In genomic region chr21:15444118-15444960, GRCh38 we compare ENCODE assay signal across 1 cellular context.
TF ChIP-seq lines count a peak whose summit lies in the region.

No MANE protein-coding gene starts in this region.

TF ChIP-seq in H1, 55 proteins besides CTCF, POLR2A, EP300 and RAD21:
- TF ChIP-seq RNF2 (IDR thresholded peaks at IDR 0.05; ENCODE audit: borderline replicate concordance, low read depth, low read length, missing control alignments, poor library complexity, severe bottlenecking) (no peak), SRF (IDR thresholded peaks at IDR 0.05; ENCODE audit: low read depth, low read length) (no peak), SIN3A (conservative IDR thresholded peaks at IDR 0.05 in 1 of 2, IDR thresholded peaks at IDR 0.05 in 1 of 2; ENCODE audit: low read depth in 1 of 2, low read length in 2 of 2) (0 out of 4 replicates have a peak, but pooled peaks of 1 of the 2 experiments have one; percentile 42), BACH1 (IDR thresholded peaks at IDR 0.05; ENCODE audit: low read length) (peak; percentile 50; the same call in 1 of the 2 replicates), SIRT6 (IDR thresholded peaks at IDR 0.05; ENCODE audit: low read length) (no peak), SP4 (IDR thresholded peaks at IDR 0.05; ENCODE audit: low read length) (no peak), CEBPB (IDR thresholded peaks at IDR 0.05; ENCODE audit: low read depth, low read length) (0 out of 2 replicates have a peak, but pooled peaks have one; percentile 0), SUZ12 (IDR thresholded peaks at IDR 0.05; ENCODE audit: low read length) (no peak), MAFK (IDR thresholded peaks at IDR 0.05; ENCODE audit: low read depth, low read length) (0 out of 2 replicates have a peak, but pooled peaks have one; percentile 2), TEAD4 (IDR thresholded peaks at IDR 0.05; ENCODE audit: low read depth, low read length) (peak; percentile 56)
